10 cellular contexts compared by ENCODE assay signal in the genomic region with DNA sequence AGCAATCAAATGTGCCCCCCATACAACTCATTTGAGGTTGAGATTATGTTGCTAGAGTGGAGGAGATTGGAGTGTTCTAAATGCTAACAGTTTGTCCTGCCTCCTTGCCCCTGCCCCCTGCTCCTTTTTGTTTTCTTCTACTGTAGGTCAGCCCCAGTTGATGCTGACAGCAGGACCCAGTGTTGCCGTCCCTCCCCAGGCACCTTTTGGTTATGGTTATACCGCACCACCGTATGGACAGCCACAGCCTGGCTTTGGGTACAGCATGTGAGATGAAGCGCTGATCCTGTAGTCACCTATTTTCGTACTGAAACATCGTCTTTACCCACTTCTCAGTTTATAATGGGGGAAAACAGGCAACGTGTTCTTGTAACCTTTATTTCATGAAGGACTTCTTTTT.
"Had no signal": no experiment of that assay in that cellular context is flagged by ENCODE, and none has a peak within 500 bp of the region (broad histone marks: within the 10 kb centered on the region; RNA-seq: fewer than 3 reads in every experiment).

No MANE protein-coding gene starts in this region.

- H3K27ac ChIP-seq: left ventricle myocardium inferior, parathyroid adenoma, thyroid gland had no signal

- H3K27me3 Mint-ChIP-seq: naive B cell had no signal

- DNase-seq: activated naive CD4-positive, alpha-beta T cell; hypothalamus; kidney; left ventricle myocardium inferior; naive B cell; stimulated activated CD4-positive, alpha-beta T cell treated with anti-CD3 and anti-CD28 coated beads, Interleukin-12 subunit alpha, Interleukin-12 subunit beta, amount 100 ng/mL, for 4 hours; thyroid gland had no signal

- ATAC-seq: esophagus mucosa; stimulated activated effector memory CD8-positive, alpha-beta T cell treated with anti-CD3 and anti-CD28 coated beads, Interleukin-12 subunit alpha, Interleukin-12 subunit beta, amount 100 ng/mL, for 72 hours had no signal

- H3K9me3 ChIP-seq: left ventricle myocardium inferior, thyroid gland had no signal

- H3K4me3 Mint-ChIP-seq: naive B cell; stimulated activated effector memory CD8-positive, alpha-beta T cell treated with anti-CD3 and anti-CD28 coated beads, Interleukin-12 subunit alpha, Interleukin-12 subunit beta, amount 100 ng/mL, for 72 hours had no signal

- H3K27me3 ChIP-seq: thyroid gland had no signal

- H3K4me1 ChIP-seq: parathyroid adenoma, thyroid gland had no signal

- H3K9me3 Mint-ChIP-seq: naive B cell; stimulated activated effector memory CD8-positive, alpha-beta T cell treated with anti-CD3 and anti-CD28 coated beads, Interleukin-12 subunit alpha, Interleukin-12 subunit beta, amount 100 ng/mL, for 72 hours had no signal

- H2AFZ ChIP-seq: parathyroid adenoma had no signal

- H3K4me3 ChIP-seq: left ventricle myocardium inferior, thyroid gland had no signal
